11 cellular contexts compared by ENCODE assay signal in genomic region chr9:21688108-21689102, GRCh38.
A peak's percentile ranks its signal among the peaks of the same experiment; 100 is the strongest.
DNase-seq lines count a peak whose midpoint lies in the region; ATAC-seq and TF ChIP-seq lines count a peak whose summit lies in the region.
"Had no signal": no experiment of that assay in that cellular context is flagged by ENCODE, and none has a peak within 500 bp of the region (broad histone marks: within the 10 kb centered on the region; RNA-seq: fewer than 3 reads in every experiment).

No MANE protein-coding gene starts in this region.

- no peaks in the 10 kb centered on the region for H3K27me3 ChIP-seq in GM23338 (ENCODE audit: insufficient read depth)
- no peaks in the 10 kb centered on the region for H3K27me3 ChIP-seq in Panc1 (ENCODE audit: control insufficient read depth, insufficient read depth, low read length)

- peaks cover 6% of the 10 kb centered on the region; the same call in 2 of the 3 replicates for H3K4me1 Mint-ChIP-seq in GM23338

- no peaks in the 10 kb centered on the region for H3K36me3 Mint-ChIP-seq in GM23338 (ENCODE audit: low read depth)

- no peaks in the 10 kb centered on the region for H3K9me2 ChIP-seq in GM23338 (ENCODE audit: insufficient read depth)

- H3K4me2 ChIP-seq in GM23338, result no peak overlapping the region

- no peak overlapping the region for H3K4me3 ChIP-seq in GM23338
- peak overlapping the region; percentile 29 to 36 for H3K4me3 ChIP-seq in Panc1 (ENCODE audit: low read depth in 2 of 2, low read length in 2 of 2)
- H3K4me3 ChIP-seq in skeletal muscle cell (ENCODE audit: low read depth, low read length), result peak overlapping the region; percentile 16
- H3K4me3 ChIP-seq: prostate gland, thoracic aorta had no signal

- DNase-seq in GM23338 (ENCODE audit: low spot score) (no peak), Panc1 (ENCODE audit: low read depth, low spot score) (peak; percentile 75), skeletal muscle cell (ENCODE audit: low read depth) (peak; percentile 80), NCI-H1417 treated with DMSO at 0.1 percent for 48 hours (lab: John Stamatoyannopoulos, UW) (no peak)
- no peak for DNase-seq in stimulated activated CD4-positive, alpha-beta T cell treated with anti-CD3 and anti-CD28 coated beads, Interleukin-2, amount 100 ng/mL, for 24 hours
- DNase-seq: activated CD4-positive, alpha-beta T cell treated with anti-CD3 and anti-CD28 coated beads, Interleukin-2, amount 50 U/mL, for 4 hours; foreskin melanocyte had no signal

- 0 out of 2 replicates have a peak overlapping the region, but pooled peaks have one; percentile 13 for H3K27ac Mint-ChIP-seq in GM23338

- no peak overlapping the region for H2AFZ ChIP-seq in GM23338

- no peaks in the 10 kb centered on the region for H4K20me1 ChIP-seq in GM23338 (replicated peaks; ENCODE audit: insufficient read depth)

- H3K4me1 ChIP-seq in GM23338 (ENCODE audit: insufficient read depth), result no peaks in the 10 kb centered on the region
- H3K4me1 ChIP-seq in Panc1 (ENCODE audit: control insufficient read depth, insufficient read depth, low read length), result peaks cover 76% of the 10 kb centered on the region
- H3K4me1 ChIP-seq: prostate gland had no signal

- H3K36me3 ChIP-seq in GM23338 (ENCODE audit: insufficient read depth), result no peaks in the 10 kb centered on the region
- no peaks in the 10 kb centered on the region for H3K36me3 ChIP-seq in Panc1 (ENCODE audit: control insufficient read depth, insufficient read depth, low read length)
- H3K36me3 ChIP-seq: prostate gland, thoracic aorta had no signal

- H3K27me3 Mint-ChIP-seq in GM23338 (ENCODE audit: insufficient read depth, low read depth, poor library complexity), result peaks cover 3% of the 10 kb centered on the region

- H3K79me2 ChIP-seq in GM23338 (replicated peaks; ENCODE audit: insufficient read depth), result no peaks in the 10 kb centered on the region

- no peaks in the 10 kb centered on the region for H3K9me3 Mint-ChIP-seq in GM23338

- BruUV-seq in Panc1 (replicated peaks; lab: Mats Ljungman, UMichigan), result no TSS peak

- in situ Hi-C loops in Panc1 (cut with HindIII; ENCODE audit: low pct_unique_long_range_greater_than_20kb, low sequenced_read_pairs), result no loop called here

- POLR2A ChIA-PET in Panc1 (lab: Charles Lee), result interaction anchor here (0.6 to 1.3 kb wide), 2 partner anchors 11 to 106 kb away, joined by 3 to 6 read pairs; no protein-coding TSS in a partner anchor

- ATAC-seq in GM23338 (no peak), Panc1 (peak; percentile 31), esophagus mucosa (peak; percentile 77), GM21717 (IDR thresholded peaks at IDR 0.05; ENCODE audit: unreplicated experiment) (no peak)

- intact Hi-C loops in Panc1 (cut with micrococcal nuclease; ENCODE audit: unreplicated experiment), result loop anchor here (10.0 kb wide), 1 partner anchor 96 kb away; no protein-coding TSS in a partner anchor

- H3K9me3 ChIP-seq in Panc1 (ENCODE audit: control insufficient read depth, insufficient read depth, low read depth, low read length), result no peaks in the 10 kb centered on the region; the same call in 1 of the 2 replicates
- H3K9me3 ChIP-seq: prostate gland, thoracic aorta had no signal

- no peaks in the 10 kb centered on the region for H3F3A ChIP-seq in GM23338 (replicated peaks; ENCODE audit: low read depth)

- no peak overlapping the region for H3K27ac ChIP-seq in GM23338 (ENCODE audit: low read depth)
- peak overlapping the region; percentile 95 for H3K27ac ChIP-seq in Panc1 (ENCODE audit: low read length)
- H3K27ac ChIP-seq: prostate gland, thoracic aorta had no signal

- no peak for TF ChIP-seq CTCF in GM23338 (conservative IDR thresholded peaks at IDR 0.05; ENCODE audit: low read depth in 2 of 2)
- TF ChIP-seq CTCF in Panc1 (IDR thresholded peaks at IDR 0.05), result no peak

- CTCF ChIA-PET in Panc1 (lab: Charles Lee), result no interaction called here

- no peak overlapping the region for H3K4me3 Mint-ChIP-seq in GM23338

TF ChIP-seq in GM23338, 12 proteins besides CTCF, POLR2A, EP300 and RAD21 (continues in another document):
- no peak for TF ChIP-seq CREB1 (CRISPR knock-in tag; IDR thresholded peaks at IDR 0.05; ENCODE audit: low read depth)
- TF ChIP-seq ETS1 (IDR thresholded peaks at IDR 0.05), result no peak
- no peak for TF ChIP-seq ZNF331 (CRISPR knock-in tag; IDR thresholded peaks at IDR 0.05; ENCODE audit: low read depth)
- no peak for TF ChIP-seq ZNF462 (CRISPR knock-in tag; IDR thresholded peaks at IDR 0.05)
- TF ChIP-seq JUNB (IDR thresholded peaks at IDR 0.05; ENCODE audit: unreplicated experiment), result no peak
- TF ChIP-seq ZNF114 (CRISPR knock-in tag; IDR thresholded peaks at IDR 0.05), result no peak
- TF ChIP-seq POLR2AphosphoS5 (IDR thresholded peaks at IDR 0.05; ENCODE audit: low read depth), result no peak

Comparison
In these comparisons a context has a peak if more than half of its experiments do, and no peak if none do; other contexts are left out.
1. ATAC-seq: peak in Panc1 (single experiment) and esophagus mucosa (single experiment); none in GM23338 (single experiment) and GM21717 (single experiment).
2. DNase-seq: peak in Panc1 (single experiment) and skeletal muscle cell (single experiment); none in GM23338 (single experiment), NCI-H1417 treated with DMSO at 0.1 percent for 48 hours (single experiment) and stimulated activated CD4-positive, alpha-beta T cell treated with anti-CD3 and anti-CD28 coated beads, Interleukin-2, amount 100 ng/mL, for 24 hours (0 of 2).